In the genomic region with DNA sequence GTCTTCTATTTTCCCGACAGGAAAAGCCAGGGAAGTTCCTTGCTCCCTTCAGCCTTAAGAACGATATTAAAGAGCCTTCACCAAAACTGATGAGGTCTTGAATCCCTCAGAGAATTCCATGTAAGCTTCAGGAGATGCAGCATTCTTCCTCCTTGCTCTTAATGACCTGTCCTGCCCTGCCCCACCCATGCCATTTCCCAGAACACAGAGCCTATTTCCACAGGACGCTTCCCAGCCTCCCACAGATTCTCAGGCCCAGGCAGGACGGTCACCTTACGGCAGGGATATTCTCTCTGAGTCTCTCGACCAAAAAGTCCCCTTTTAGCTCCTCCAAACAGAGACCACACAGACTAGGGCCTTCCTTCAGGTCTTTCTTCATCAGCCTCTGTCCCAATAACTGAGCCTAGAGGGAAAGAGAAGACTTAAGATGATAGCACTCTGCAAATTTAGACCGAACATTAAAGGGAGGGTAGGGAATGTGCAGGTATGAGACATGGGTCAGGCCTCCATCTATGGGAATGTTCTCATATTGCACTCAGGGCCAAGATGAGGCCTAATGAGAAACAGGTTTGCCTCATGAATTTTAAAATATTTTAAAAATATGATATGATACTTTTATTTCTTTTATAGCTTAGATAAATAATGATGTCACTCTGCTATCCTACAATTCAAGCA, we compare ENCODE assay signal across 18 cellular contexts.
"Had no signal": no experiment of that assay in that cellular context is flagged by ENCODE, and none has a peak within 500 bp of the region (broad histone marks: within the 10 kb centered on the region; RNA-seq: fewer than 3 reads in every experiment).

No MANE protein-coding gene starts in this region.

- H3K9me3 Mint-ChIP-seq: naive thymus-derived CD8-positive, alpha-beta T cell had no signal

- ATAC-seq: body of pancreas; naive thymus-derived CD8-positive, alpha-beta T cell had no signal

- H3K36me3 Mint-ChIP-seq: naive thymus-derived CD8-positive, alpha-beta T cell had no signal

- H3K36me3 ChIP-seq: esophagus squamous epithelium, sigmoid colon, suprapubic skin had no signal

- H3K4me1 Mint-ChIP-seq: naive thymus-derived CD8-positive, alpha-beta T cell had no signal

- H3K9me3 ChIP-seq: body of pancreas, esophagus squamous epithelium, sigmoid colon, suprapubic skin had no signal

- H3K27ac ChIP-seq: suprapubic skin had no signal

- H3K27me3 Mint-ChIP-seq: progenitor cell of endocrine pancreas; stimulated activated naive B cell treated with anti-CD40 and anti-IgM and Interleukin-4, amounts not matched to agents 10 μg/mL and 1 μg/mL and 100 μg/mL, for 72 hours had no signal

- DNase-seq: activated CD4-positive, alpha-beta T cell treated with anti-CD3 and anti-CD28 coated beads, Interleukin-2, amount 50 U/mL, for 4 hours; activated CD4-positive, CD25-positive, alpha-beta regulatory T cell treated with anti-CD3 and anti-CD28 coated beads, Interleukin-2, amount 50 U/mL, for 72 hours; activated naive CD4-positive, alpha-beta T cell treated with anti-CD3 and anti-CD28 coated beads, Interleukin-2, amount 50 U/mL, for 16 hours; activated T-cell treated with anti-CD3 and anti-CD28 coated beads, Interleukin-2, amount 50 U/mL, for 1 hour; body of pancreas; dermis blood vessel endothelial cell; esophagus squamous epithelium; head of caudate nucleus; islet precursor cell; naive thymus-derived CD8-positive, alpha-beta T cell; occipital lobe; sigmoid colon; stimulated activated CD4-positive, alpha-beta T cell treated with anti-CD3 and anti-CD28 coated beads, Interleukin-2, amount 100 ng/mL, for 24 hours; stimulated activated naive B cell treated with anti-CD40 and anti-IgM and Interleukin-4, amounts not matched to agents 10 μg/mL and 1 μg/mL and 100 μg/mL, for 72 hours; T-helper 9 cell had no signal

- H3K4me3 ChIP-seq: body of pancreas, esophagus squamous epithelium, sigmoid colon, suprapubic skin had no signal

- FAIRE-seq: urothelium cell line had no signal

- H3K4me3 Mint-ChIP-seq: naive thymus-derived CD8-positive, alpha-beta T cell; stimulated activated naive B cell treated with anti-CD40 and anti-IgM and Interleukin-4, amounts not matched to agents 10 μg/mL and 1 μg/mL and 100 μg/mL, for 72 hours had no signal

- H3K27ac Mint-ChIP-seq: naive thymus-derived CD8-positive, alpha-beta T cell had no signal

- H3K27me3 ChIP-seq: body of pancreas, esophagus squamous epithelium, sigmoid colon, suprapubic skin had no signal
